ENCODE assay signal across 8 cellular contexts in the genomic region with DNA sequence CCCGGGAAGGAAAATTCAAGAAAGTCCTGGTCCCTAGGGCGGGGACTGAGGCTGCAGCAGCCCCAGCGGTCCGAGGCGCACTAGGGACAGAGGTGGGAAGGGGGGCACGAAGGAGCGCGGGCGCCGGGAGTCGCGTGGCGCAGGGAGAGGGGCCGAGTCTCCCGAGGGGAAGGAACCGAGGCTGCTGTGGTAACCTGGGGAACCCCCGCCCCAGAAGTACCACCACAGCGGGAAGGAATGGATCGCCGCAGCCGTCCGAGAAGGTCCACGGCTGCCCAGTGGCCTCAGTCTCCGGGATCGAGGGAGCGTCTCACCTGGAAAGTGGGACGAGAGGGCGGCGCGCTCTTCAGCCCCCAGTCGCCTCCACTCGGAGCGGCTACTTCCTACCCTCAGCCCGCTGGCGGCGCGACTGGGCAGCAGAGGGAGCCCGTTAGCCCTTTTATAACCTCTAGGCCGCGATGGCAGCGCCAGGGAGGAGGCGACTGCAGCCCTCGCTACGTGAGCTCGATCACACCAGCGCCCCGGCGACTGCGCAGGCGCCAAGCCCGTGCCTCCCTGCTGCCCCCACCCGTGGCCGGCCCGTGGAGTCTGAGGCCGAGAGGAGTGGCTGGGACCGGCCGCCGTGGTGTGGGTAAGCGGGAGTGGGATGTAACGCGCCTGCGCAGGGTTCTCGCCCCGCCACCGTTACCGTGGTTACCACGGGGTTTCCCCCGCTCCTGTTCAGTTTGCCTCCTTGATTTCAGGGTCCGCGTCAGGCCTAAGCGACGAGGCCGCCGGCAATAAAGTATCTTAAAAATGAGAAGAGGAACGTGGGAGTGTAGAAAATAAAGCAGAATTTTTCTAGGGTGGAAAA. TPM values are rescaled to one million over a fixed set of nuclear protein-coding genes. Genes with fewer than 3 reads are reported as not detected.
DNase-seq lines count a peak whose midpoint lies in the region; ATAC-seq and TF ChIP-seq lines count a peak whose summit lies in the region.

A gene (minus strand): TSS at position 415 of the 853 bp plus-strand sequence. CDS start 21,983 bp downstream, outside the sequence.

- TF ChIP-seq CTCF in AG09319 (IDR thresholded peaks at IDR 0.05; ENCODE audit: low read depth, low read length) (peak; percentile 72), WTC11 (IDR thresholded peaks at IDR 0.05) (peak; percentile 31; the same call in 1 of the 2 replicates), cardiac fibroblast (IDR thresholded peaks at IDR 0.05; ENCODE audit: low read depth, low read length) (peak; percentile 58)

- in situ Hi-C loops in GM18951 (cut with MboI; ENCODE audit: low sequenced_read_pairs, unreplicated experiment) = no loop called here

- H3K4me3 Mint-ChIP-seq in WTC11 = peak within 1 kb of the TSS; percentile 88

- ATAC-seq in HG03196 (IDR thresholded peaks at IDR 0.05; ENCODE audit: unreplicated experiment) = peak; percentile 86
- ATAC-seq in WTC11 = peak; percentile 94

- H3K27me3 Mint-ChIP-seq in WTC11 (ENCODE audit: low read depth) = no peaks in the 10 kb centered on the region

- H3K4me1 Mint-ChIP-seq in WTC11 = peaks cover 18% of the 10 kb centered on the region

- DNase-seq in AG09319 (ENCODE audit: extremely low read depth, low read depth) = peak; percentile 97
- DNase-seq in NCI-H226 = peak; percentile 97
- peak; percentile 96 for DNase-seq in WTC11 (ENCODE audit: low spot score)
- DNase-seq in cardiac fibroblast (ENCODE audit: low read depth in 2 of 2) = peak; percentile 99
- DNase-seq in inferior parietal cortex (ENCODE audit: extremely low spot score) = peak; percentile 97
- peak; percentile 96 to 98 for DNase-seq in stimulated activated CD4-positive, alpha-beta T cell treated with anti-CD3 and anti-CD28 coated beads, Interleukin-12 subunit alpha, Interleukin-12 subunit beta, amount 100 ng/mL, for 24 hours (ENCODE audit: low read depth in 2 of 2)

- H3K4me3 ChIP-seq in cardiac fibroblast (replicated peaks in 1 of 2; ENCODE audit: low read depth in 2 of 2, low read length in 2 of 2) = peak within 1 kb of the TSS; percentile 95 to 98

- CTCF ChIA-PET in WTC11 (lab: Charles Lee) = interaction anchor here (0.5 to 2.6 kb wide), 19 partner anchors 12 to 743 kb away, joined by 3 to 19 read pairs (median 3); a partner anchor contains a TSS

- peak; percentile 99 for TF ChIP-seq POLR2A in GM18951 (IDR thresholded peaks at IDR 0.05; ENCODE audit: extremely low read depth, insufficient read depth, insufficient read length)

- no peaks in the 10 kb centered on the region for H3K36me3 Mint-ChIP-seq in WTC11

- H3K9me3 Mint-ChIP-seq in WTC11 = no peaks in the 10 kb centered on the region

- POLR2A ChIA-PET in WTC11 (lab: Charles Lee) = interaction anchor here (0.6 to 1.3 kb wide), 6 partner anchors 27 to 935 kb away, joined by 3 to 4 read pairs (median 3); a partner anchor contains a TSS

- H3K27ac Mint-ChIP-seq in WTC11 = peak within 1 kb of the TSS; percentile 95

TF ChIP-seq in WTC11, 78 proteins besides CTCF, POLR2A, EP300 and RAD21 (continues in another document):
- TF ChIP-seq ZNF138 (CRISPR knock-in tag; conservative IDR thresholded peaks at IDR 0.05) (no peak), ZNF423 (CRISPR knock-in tag; IDR thresholded peaks at IDR 0.05) (no peak), RORB (CRISPR knock-in tag; IDR thresholded peaks at IDR 0.05) (peak; percentile 84; the same call in 1 of the 2 replicates), JUN (CRISPR knock-in tag; IDR thresholded peaks at IDR 0.05) (no peak), PRRX2 (CRISPR knock-in tag; IDR thresholded peaks at IDR 0.05) (no peak), TEAD4 (CRISPR knock-in tag; IDR thresholded peaks at IDR 0.05) (no peak), RELA (CRISPR knock-in tag; IDR thresholded peaks at IDR 0.05; ENCODE audit: borderline replicate concordance) (no peak)
- TF ChIP-seq, protein P1, sequence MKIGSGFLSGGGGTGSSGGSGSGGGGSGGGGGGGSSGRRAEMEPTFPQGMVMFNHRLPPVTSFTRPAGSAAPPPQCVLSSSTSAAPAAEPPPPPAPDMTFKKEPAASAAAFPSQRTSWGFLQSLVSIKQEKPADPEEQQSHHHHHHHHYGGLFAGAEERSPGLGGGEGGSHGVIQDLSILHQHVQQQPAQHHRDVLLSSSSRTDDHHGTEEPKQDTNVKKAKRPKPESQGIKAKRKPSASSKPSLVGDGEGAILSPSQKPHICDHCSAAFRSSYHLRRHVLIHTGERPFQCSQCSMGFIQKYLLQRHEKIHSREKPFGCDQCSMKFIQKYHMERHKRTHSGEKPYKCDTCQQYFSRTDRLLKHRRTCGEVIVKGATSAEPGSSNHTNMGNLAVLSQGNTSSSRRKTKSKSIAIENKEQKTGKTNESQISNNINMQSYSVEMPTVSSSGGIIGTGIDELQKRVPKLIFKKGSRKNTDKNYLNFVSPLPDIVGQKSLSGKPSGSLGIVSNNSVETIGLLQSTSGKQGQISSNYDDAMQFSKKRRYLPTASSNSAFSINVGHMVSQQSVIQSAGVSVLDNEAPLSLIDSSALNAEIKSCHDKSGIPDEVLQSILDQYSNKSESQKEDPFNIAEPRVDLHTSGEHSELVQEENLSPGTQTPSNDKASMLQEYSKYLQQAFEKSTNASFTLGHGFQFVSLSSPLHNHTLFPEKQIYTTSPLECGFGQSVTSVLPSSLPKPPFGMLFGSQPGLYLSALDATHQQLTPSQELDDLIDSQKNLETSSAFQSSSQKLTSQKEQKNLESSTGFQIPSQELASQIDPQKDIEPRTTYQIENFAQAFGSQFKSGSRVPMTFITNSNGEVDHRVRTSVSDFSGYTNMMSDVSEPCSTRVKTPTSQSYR (CRISPR knock-in tag; IDR thresholded peaks at IDR 0.05) = no peak
- TF ChIP-seq, protein P2, sequence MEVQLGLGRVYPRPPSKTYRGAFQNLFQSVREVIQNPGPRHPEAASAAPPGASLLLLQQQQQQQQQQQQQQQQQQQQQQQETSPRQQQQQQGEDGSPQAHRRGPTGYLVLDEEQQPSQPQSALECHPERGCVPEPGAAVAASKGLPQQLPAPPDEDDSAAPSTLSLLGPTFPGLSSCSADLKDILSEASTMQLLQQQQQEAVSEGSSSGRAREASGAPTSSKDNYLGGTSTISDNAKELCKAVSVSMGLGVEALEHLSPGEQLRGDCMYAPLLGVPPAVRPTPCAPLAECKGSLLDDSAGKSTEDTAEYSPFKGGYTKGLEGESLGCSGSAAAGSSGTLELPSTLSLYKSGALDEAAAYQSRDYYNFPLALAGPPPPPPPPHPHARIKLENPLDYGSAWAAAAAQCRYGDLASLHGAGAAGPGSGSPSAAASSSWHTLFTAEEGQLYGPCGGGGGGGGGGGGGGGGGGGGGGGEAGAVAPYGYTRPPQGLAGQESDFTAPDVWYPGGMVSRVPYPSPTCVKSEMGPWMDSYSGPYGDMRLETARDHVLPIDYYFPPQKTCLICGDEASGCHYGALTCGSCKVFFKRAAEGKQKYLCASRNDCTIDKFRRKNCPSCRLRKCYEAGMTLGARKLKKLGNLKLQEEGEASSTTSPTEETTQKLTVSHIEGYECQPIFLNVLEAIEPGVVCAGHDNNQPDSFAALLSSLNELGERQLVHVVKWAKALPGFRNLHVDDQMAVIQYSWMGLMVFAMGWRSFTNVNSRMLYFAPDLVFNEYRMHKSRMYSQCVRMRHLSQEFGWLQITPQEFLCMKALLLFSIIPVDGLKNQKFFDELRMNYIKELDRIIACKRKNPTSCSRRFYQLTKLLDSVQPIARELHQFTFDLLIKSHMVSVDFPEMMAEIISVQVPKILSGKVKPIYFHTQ (CRISPR knock-in tag; IDR thresholded peaks at IDR 0.05) = 0 out of 2 replicates have a peak, but pooled peaks have one; percentile 27
- TF ChIP-seq, protein P3, sequence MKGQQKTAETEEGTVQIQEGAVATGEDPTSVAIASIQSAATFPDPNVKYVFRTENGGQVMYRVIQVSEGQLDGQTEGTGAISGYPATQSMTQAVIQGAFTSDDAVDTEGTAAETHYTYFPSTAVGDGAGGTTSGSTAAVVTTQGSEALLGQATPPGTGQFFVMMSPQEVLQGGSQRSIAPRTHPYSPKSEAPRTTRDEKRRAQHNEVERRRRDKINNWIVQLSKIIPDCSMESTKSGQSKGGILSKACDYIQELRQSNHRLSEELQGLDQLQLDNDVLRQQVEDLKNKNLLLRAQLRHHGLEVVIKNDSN (CRISPR knock-in tag; IDR thresholded peaks at IDR 0.05) = peak; percentile 1; the same call in 1 of the 2 replicates
- TF ChIP-seq, protein P4, sequence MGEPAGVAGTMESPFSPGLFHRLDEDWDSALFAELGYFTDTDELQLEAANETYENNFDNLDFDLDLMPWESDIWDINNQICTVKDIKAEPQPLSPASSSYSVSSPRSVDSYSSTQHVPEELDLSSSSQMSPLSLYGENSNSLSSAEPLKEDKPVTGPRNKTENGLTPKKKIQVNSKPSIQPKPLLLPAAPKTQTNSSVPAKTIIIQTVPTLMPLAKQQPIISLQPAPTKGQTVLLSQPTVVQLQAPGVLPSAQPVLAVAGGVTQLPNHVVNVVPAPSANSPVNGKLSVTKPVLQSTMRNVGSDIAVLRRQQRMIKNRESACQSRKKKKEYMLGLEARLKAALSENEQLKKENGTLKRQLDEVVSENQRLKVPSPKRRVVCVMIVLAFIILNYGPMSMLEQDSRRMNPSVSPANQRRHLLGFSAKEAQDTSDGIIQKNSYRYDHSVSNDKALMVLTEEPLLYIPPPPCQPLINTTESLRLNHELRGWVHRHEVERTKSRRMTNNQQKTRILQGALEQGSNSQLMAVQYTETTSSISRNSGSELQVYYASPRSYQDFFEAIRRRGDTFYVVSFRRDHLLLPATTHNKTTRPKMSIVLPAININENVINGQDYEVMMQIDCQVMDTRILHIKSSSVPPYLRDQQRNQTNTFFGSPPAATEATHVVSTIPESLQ (CRISPR knock-in tag; IDR thresholded peaks at IDR 0.05) = no peak
- TF ChIP-seq, protein P5, sequence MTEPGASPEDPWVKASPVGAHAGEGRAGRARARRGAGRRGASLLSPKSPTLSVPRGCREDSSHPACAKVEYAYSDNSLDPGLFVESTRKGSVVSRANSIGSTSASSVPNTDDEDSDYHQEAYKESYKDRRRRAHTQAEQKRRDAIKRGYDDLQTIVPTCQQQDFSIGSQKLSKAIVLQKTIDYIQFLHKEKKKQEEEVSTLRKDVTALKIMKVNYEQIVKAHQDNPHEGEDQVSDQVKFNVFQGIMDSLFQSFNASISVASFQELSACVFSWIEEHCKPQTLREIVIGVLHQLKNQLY (CRISPR knock-in tag; IDR thresholded peaks at IDR 0.05) = no peak

RNA-seq across cellular contexts. Expression of the gene that starts here (rescaled TPM):
- 34.4 to 62.8 TPM (median 59.9 TPM) in 3 replicates for total RNA-seq in WTC11 (2021)

Comparison
In these comparisons a context has a peak if more than half of its experiments do, and no peak if none do; other contexts are left out.
1. Peak in every context shown above with its lines: DNase-seq, ATAC-seq and H3K4me3 ChIP-seq.